ENCODE assay signal across 9 cellular contexts in genomic region chr1:83761084-83761760, GRCh38.
DNase-seq lines count a peak whose midpoint lies in the region; ATAC-seq and TF ChIP-seq lines count a peak whose summit lies in the region.
"Had no signal": no experiment of that assay in that cellular context is flagged by ENCODE, and none has a peak within 500 bp of the region (broad histone marks: within the 10 kb centered on the region; RNA-seq: fewer than 3 reads in every experiment).

No MANE protein-coding gene starts in this region.

- dilution Hi-C loops in mammary epithelial cell (cut with HindIII; ENCODE audit: low sequenced_read_pairs), result no loop called here

- no peaks in the 10 kb centered on the region for H4K20me1 ChIP-seq in mammary epithelial cell (ENCODE audit: insufficient read depth, low read length)

- no TSS peak for BruUV-seq in mammary epithelial cell (replicated peaks; lab: Mats Ljungman, UMichigan)

- H3K79me2 ChIP-seq in mammary epithelial cell (ENCODE audit: insufficient read depth, low read length), result no peaks in the 10 kb centered on the region

- WGBS in mammary epithelial cell (ENCODE audit: low coverage, missing lambda C conversion rate), result 92% methylated on average over 3 of the region's 4 CpGs

- no peaks in the 10 kb centered on the region for H3K36me3 ChIP-seq in SJCRH30
- H3K36me3 ChIP-seq in mammary epithelial cell (ENCODE audit: insufficient read depth, low read length), result no peaks in the 10 kb centered on the region

- H3K4me2 ChIP-seq in mammary epithelial cell (ENCODE audit: insufficient read depth, low read depth, low read length), result no peak overlapping the region

- DNase-seq in GM10266 (ENCODE audit: extremely low spot score) (peak; percentile 63), SJCRH30 (peak; percentile 7 to 22), RWPE1 (ENCODE audit: low spot score) (no peak), mammary epithelial cell (no peak), LoVo (ENCODE audit: low spot score) (no peak), islet precursor cell (no peak)
- DNase-seq: PC-3 had no signal

- POLR2A ChIA-PET in RWPE1 (lab: Yijun Ruan, JAX; ENCODE audit: low non-redundant PET), result no interaction called here

- CTCF ChIA-PET in RWPE1 (lab: Yijun Ruan, JAX) (no interaction called here), mammary epithelial cell (lab: Charles Lee; ENCODE audit: low non-redundant PET) (no interaction called here)

- H3K4me3 ChIP-seq in SJCRH30 (no peak overlapping the region), mammary epithelial cell (replicated peaks in 1 of 3; ENCODE audit: insufficient read depth in 1 of 3, low read depth in 2 of 3, low read length in 3 of 3) (no peak overlapping the region)

- intact Hi-C loops in mammary epithelial cell (cut with micrococcal nuclease), result no loop called here

- TF ChIP-seq CTCF in GM10266 (IDR thresholded peaks at IDR 0.05; ENCODE audit: control insufficient read depth, insufficient read depth, low read depth, missing control alignments) (no peak), RWPE1 (conservative IDR thresholded peaks at IDR 0.05; ENCODE audit: low read depth) (no peak), mammary epithelial cell (conservative IDR thresholded peaks at IDR 0.05 in 1 of 2, IDR thresholded peaks at IDR 0.05 in 1 of 2; ENCODE audit: extremely low read depth in 1 of 2, insufficient read depth in 1 of 2, low read depth in 1 of 2, low read length in 2 of 2) (no peak)

- H2AFZ ChIP-seq in mammary epithelial cell (ENCODE audit: low read depth, low read length), result no peak overlapping the region

- no peak overlapping the region for H3K27ac ChIP-seq in SJCRH30
- no peak overlapping the region for H3K27ac ChIP-seq in RWPE1
- H3K27ac ChIP-seq in mammary epithelial cell (ENCODE audit: insufficient read depth, low read depth, low read length), result no peak overlapping the region

- ATAC-seq in GM19324 (IDR thresholded peaks at IDR 0.05; ENCODE audit: low FRiP score, unreplicated experiment), result peak; percentile 100
- peak; percentile 98 for ATAC-seq in HG03060 (IDR thresholded peaks at IDR 0.05; ENCODE audit: low read depth, unreplicated experiment)
- ATAC-seq: PC-3 had no signal

- H3K9ac ChIP-seq in mammary epithelial cell (ENCODE audit: insufficient read depth, low read length), result no peak overlapping the region

- in situ Hi-C loops in mammary epithelial cell (cut with MboI; ENCODE audit: low sequenced_read_pairs in 2 of 2), result no loop called here

- H3K9me3 ChIP-seq in SJCRH30 (replicated peaks), result no peaks in the 10 kb centered on the region
- H3K9me3 ChIP-seq in mammary epithelial cell (replicated peaks; ENCODE audit: insufficient read depth, low read length), result no peaks in the 10 kb centered on the region

- H3K27me3 ChIP-seq in SJCRH30, result no peaks in the 10 kb centered on the region
- peaks cover 2% of the 10 kb centered on the region for H3K27me3 ChIP-seq in mammary epithelial cell (ENCODE audit: insufficient read depth, low read length)

- H3K4me1 ChIP-seq in SJCRH30 (peaks cover 8% of the 10 kb centered on the region), mammary epithelial cell (ENCODE audit: insufficient read depth, low read length) (no peaks in the 10 kb centered on the region)

Comparison
In these comparisons a context has a peak if more than half of its experiments do, and no peak if none do; other contexts are left out.
1. DNase-seq: peak in GM10266 (single experiment) and SJCRH30 (2 of 2); none in RWPE1 (single experiment), mammary epithelial cell (single experiment), LoVo (single experiment) and islet precursor cell (single experiment).